ENCODE assay signal across 1 cellular context in genomic region chr9:136618578-136619547, GRCh38.
TF ChIP-seq lines count a peak whose summit lies in the region.

No MANE protein-coding gene starts in this region.

TF ChIP-seq in H1, 55 proteins besides CTCF, POLR2A, EP300 and RAD21 (continued from another document):
- TF ChIP-seq GABPA (IDR thresholded peaks at IDR 0.05; ENCODE audit: borderline replicate concordance, insufficient read depth, low read length) (no peak), RFX5 (IDR thresholded peaks at IDR 0.05; ENCODE audit: borderline replicate concordance, low read depth, low read length) (no peak), MAFK (IDR thresholded peaks at IDR 0.05; ENCODE audit: low read depth, low read length) (no peak), EZH2 (IDR thresholded peaks at IDR 0.05; ENCODE audit: low read depth, low read length, severe bottlenecking) (no peak), CBX5 (IDR thresholded peaks at IDR 0.05; ENCODE audit: low read depth, low read length) (no peak), TBP (IDR thresholded peaks at IDR 0.05; ENCODE audit: low read depth, low read length) (no peak), NANOG (IDR thresholded peaks at IDR 0.05; ENCODE audit: insufficient read depth, low read depth, low read length, poor library complexity, severe bottlenecking) (no peak), POU5F1 (IDR thresholded peaks at IDR 0.05; ENCODE audit: low read depth, low read length) (no peak), CTBP2 (IDR thresholded peaks at IDR 0.05; ENCODE audit: borderline replicate concordance, insufficient read depth, insufficient read length, low read length) (no peak), ATF2 (IDR thresholded peaks at IDR 0.05; ENCODE audit: low read length) (no peak), RXRA (IDR thresholded peaks at IDR 0.05; ENCODE audit: insufficient read depth, low read depth, low read length) (no peak), JUND (IDR thresholded peaks at IDR 0.05; ENCODE audit: low read length) (no peak), SAP30 (IDR thresholded peaks at IDR 0.05; ENCODE audit: insufficient read depth, insufficient replicate concordance, low read length) (no peak), RNF2 (IDR thresholded peaks at IDR 0.05; ENCODE audit: borderline replicate concordance, low read depth, low read length, missing control alignments, poor library complexity, severe bottlenecking) (no peak), CHD7 (IDR thresholded peaks at IDR 0.05; ENCODE audit: insufficient replicate concordance, low read length) (no peak)
